In genomic region chrX:9466115-9466495, GRCh38 we compare ENCODE assay signal across 8 cellular contexts.
DNase-seq lines count a peak whose midpoint lies in the region; ATAC-seq and TF ChIP-seq lines count a peak whose summit lies in the region.

No MANE protein-coding gene starts in this region.

- DNase-seq in NCI-H2081 (lab: John Stamatoyannopoulos, UW) (peak; percentile 36 to 60), NCI-H2081 treated with DMSO at 0.1 percent for 48 hours (lab: John Stamatoyannopoulos, UW) (no peak), NCI-H1092 treated with DMSO at 0.1 percent for 48 hours (lab: John Stamatoyannopoulos, UW) (peak; percentile 38), astrocyte of the cerebellum (ENCODE audit: low read depth) (peak; percentile 2)

- no peak for TF ChIP-seq CTCF in astrocyte of the cerebellum (IDR thresholded peaks at IDR 0.05; ENCODE audit: low read depth, low read length, missing control alignments)

- ATAC-seq in GM21717 (IDR thresholded peaks at IDR 0.05; ENCODE audit: unreplicated experiment) (no peak), HG03378 (IDR thresholded peaks at IDR 0.05; ENCODE audit: unreplicated experiment) (no peak)

- H3K4me3 ChIP-seq in astrocyte of the cerebellum (ENCODE audit: low read depth, low read length) (peak overlapping the region; percentile 65), iPS-18c (ENCODE audit: insufficient read depth, low read depth, low read length) (peak overlapping the region; percentile 58), skin epidermis (peak overlapping the region; percentile 56 to 66 (median 61))

- H3K27ac ChIP-seq in skin epidermis = peak overlapping the region in 20 of 21 experiments; percentile 39 to 89 (median 76)

- in situ Hi-C loops in astrocyte of the cerebellum (cut with HindIII; ENCODE audit: low sequenced_read_pairs) = no loop called here

- peaks cover 8% of the 10 kb centered on the region for H3K9me3 ChIP-seq in iPS-18c (ENCODE audit: control insufficient read depth, insufficient read depth, low read length)
